Comparison of ENCODE assay signal across 8 cellular contexts in the genomic region with DNA sequence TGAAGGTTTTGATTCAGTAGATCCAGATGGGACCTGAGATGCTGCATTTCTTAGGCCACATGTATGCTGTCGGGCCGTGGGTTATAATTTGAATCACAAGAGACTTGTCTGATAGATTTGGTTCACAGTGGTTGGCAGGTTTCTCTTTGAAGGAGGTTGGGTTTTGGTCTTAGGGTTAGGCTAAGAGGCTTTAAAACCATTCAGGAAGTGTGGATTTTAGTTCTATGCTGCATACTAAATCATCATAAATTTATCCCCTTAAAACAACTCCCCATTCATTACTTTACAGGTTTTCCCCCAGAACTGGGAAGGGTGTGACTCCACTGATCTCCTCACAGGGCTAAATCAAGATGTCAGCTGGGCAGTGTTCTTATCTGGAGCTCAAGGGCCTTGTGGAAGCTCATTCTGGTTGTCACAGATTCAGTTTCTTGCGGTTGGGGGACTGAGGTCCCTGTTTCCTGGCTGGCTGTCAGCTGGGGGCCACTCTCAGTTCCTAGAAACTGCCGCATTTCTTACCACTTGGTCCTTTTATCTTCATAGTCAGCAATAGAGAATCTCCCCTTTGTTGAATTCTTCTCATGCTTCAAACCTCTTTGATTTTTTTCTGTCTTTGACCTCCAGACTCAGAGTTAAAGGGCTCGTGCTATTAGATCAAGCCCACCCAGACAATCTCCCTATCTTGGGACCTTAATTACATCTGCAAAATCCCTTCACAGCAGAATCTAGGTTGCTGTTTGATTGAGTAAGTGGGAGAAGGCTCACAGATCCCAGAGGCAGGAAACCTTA. TPM values are rescaled to one million over a fixed set of nuclear protein-coding genes. Genes with fewer than 3 reads are reported as not detected.
DNase-seq lines count a peak whose midpoint lies in the region; ATAC-seq and TF ChIP-seq lines count a peak whose summit lies in the region.

No MANE protein-coding gene starts in this region.

- H3K9me3 Mint-ChIP-seq in MCF 10A (ENCODE audit: unreplicated experiment) (no peaks in the 10 kb centered on the region), osteocyte (ENCODE audit: unreplicated experiment) (no peaks in the 10 kb centered on the region), progenitor cell of endocrine pancreas (ENCODE audit: low read depth) (no peaks in the 10 kb centered on the region)
- H3K9me3 Mint-ChIP-seq in activated CD8-positive, alpha-beta T cell treated with anti-CD3 and anti-CD28 coated beads for 36 hours = no peaks in the 10 kb centered on the region

- H3K9ac ChIP-seq in mammary epithelial cell (ENCODE audit: insufficient read depth, low read length) = no peak overlapping the region

- H3K79me2 ChIP-seq in mammary epithelial cell (ENCODE audit: insufficient read depth, low read length) = no peaks in the 10 kb centered on the region

- H3K4me1 ChIP-seq in mammary epithelial cell (ENCODE audit: insufficient read depth, low read length) = peaks cover 54% of the 10 kb centered on the region
- no peaks in the 10 kb centered on the region for H3K4me1 ChIP-seq in ovary (ENCODE audit: insufficient read depth)

- H3K27ac ChIP-seq in mammary epithelial cell (ENCODE audit: insufficient read depth, low read depth, low read length) (no peak overlapping the region), ovary (no peak overlapping the region)

- H3K27me3 Mint-ChIP-seq in MCF 10A (ENCODE audit: insufficient read depth, unreplicated experiment) (no peaks in the 10 kb centered on the region), osteocyte (ENCODE audit: unreplicated experiment) (no peaks in the 10 kb centered on the region), progenitor cell of endocrine pancreas (peaks cover 5% of the 10 kb centered on the region)
- no peaks in the 10 kb centered on the region for H3K27me3 Mint-ChIP-seq in activated CD8-positive, alpha-beta T cell treated with anti-CD3 and anti-CD28 coated beads for 36 hours

- no peaks in the 10 kb centered on the region for H4K20me1 ChIP-seq in mammary epithelial cell (ENCODE audit: insufficient read depth, low read length)

- H2AFZ ChIP-seq in mammary epithelial cell (ENCODE audit: low read depth, low read length) = no peak overlapping the region

- DNase-seq in MCF 10A (ENCODE audit: unreplicated experiment) (no peak), mammary epithelial cell (no peak), osteocyte (ENCODE audit: extremely low spot score, unreplicated experiment) (no peak), NCI-H69 (lab: John Stamatoyannopoulos, UW) (no peak), ovary (no peak), progenitor cell of endocrine pancreas (ENCODE audit: low spot score, unreplicated experiment) (no peak)
- DNase-seq in activated CD8-positive, alpha-beta T cell treated with anti-CD3 and anti-CD28 coated beads for 36 hours = peak; percentile 86

- no peaks in the 10 kb centered on the region for H3K9me3 ChIP-seq in mammary epithelial cell (replicated peaks; ENCODE audit: insufficient read depth, low read length)
- H3K9me3 ChIP-seq in ovary = no peaks in the 10 kb centered on the region

- no peak overlapping the region for H3K4me3 ChIP-seq in mammary epithelial cell (replicated peaks in 1 of 3; ENCODE audit: insufficient read depth in 1 of 3, low read depth in 2 of 3, low read length in 3 of 3)
- H3K4me3 ChIP-seq in ovary = no peak overlapping the region

- CTCF ChIA-PET in MCF 10A (lab: Yijun Ruan, JAX) = interaction anchor here (0.9 kb wide), 1 partner anchor 68 kb away, joined by 4 read pairs; no protein-coding TSS in a partner anchor
- CTCF ChIA-PET in mammary epithelial cell (lab: Charles Lee; ENCODE audit: low non-redundant PET) = no interaction called here
- CTCF ChIA-PET in activated CD8-positive, alpha-beta T cell treated with anti-CD3 and anti-CD28 coated beads for 36 hours (lab: Charles Lee) = interaction anchor here (1.2 to 7.9 kb wide), 11 partner anchors 8 to 136 kb away, joined by 3 to 93 read pairs (median 7); partner anchors contain the start of gene PCNX1

- TF ChIP-seq CTCF in MCF 10A (IDR thresholded peaks at IDR 0.05; ENCODE audit: unreplicated experiment) (no peak), mammary epithelial cell (conservative IDR thresholded peaks at IDR 0.05 in 1 of 2, IDR thresholded peaks at IDR 0.05 in 1 of 2; ENCODE audit: extremely low read depth in 1 of 2, insufficient read depth in 1 of 2, low read depth in 1 of 2, low read length in 2 of 2) (no peak), osteocyte (IDR thresholded peaks at IDR 0.05) (no peak), ovary (IDR thresholded peaks at IDR 0.05) (no peak), progenitor cell of endocrine pancreas (IDR thresholded peaks at IDR 0.05; ENCODE audit: unreplicated experiment) (no peak)
- no peak for TF ChIP-seq CTCF in activated CD8-positive, alpha-beta T cell treated with anti-CD3 and anti-CD28 coated beads for 36 hours (IDR thresholded peaks at IDR 0.05)

- dilution Hi-C loops in mammary epithelial cell (cut with HindIII; ENCODE audit: low sequenced_read_pairs) = no loop called here

- ATAC-seq in HG03378 (IDR thresholded peaks at IDR 0.05; ENCODE audit: unreplicated experiment) = peak; percentile 36
- peak; percentile 46 for ATAC-seq in activated CD8-positive, alpha-beta T cell treated with anti-CD3 and anti-CD28 coated beads for 36 hours

- H3K27me3 ChIP-seq in mammary epithelial cell (ENCODE audit: insufficient read depth, low read length) (no peaks in the 10 kb centered on the region), ovary (no peaks in the 10 kb centered on the region)

- no peak for TF ChIP-seq POLR2A in ovary (IDR thresholded peaks at IDR 0.05)

- no peak overlapping the region for H3K4me2 ChIP-seq in mammary epithelial cell (ENCODE audit: insufficient read depth, low read depth, low read length)

- H3K36me3 ChIP-seq in mammary epithelial cell (ENCODE audit: insufficient read depth, low read length) (no peaks in the 10 kb centered on the region), ovary (no peaks in the 10 kb centered on the region)

- no peak for TF ChIP-seq EP300 in ovary (IDR thresholded peaks at IDR 0.05)

- intact Hi-C loops in MCF 10A (cut with micrococcal nuclease) (no loop called here), mammary epithelial cell (cut with micrococcal nuclease) (no loop called here), ovary (cut with DNase I) (no loop called here)
- intact Hi-C loops in activated CD8-positive, alpha-beta T cell treated with anti-CD3 and anti-CD28 coated beads for 36 hours (cut with micrococcal nuclease) = no loop called here

- no peak overlapping the region for H3K4me3 Mint-ChIP-seq in MCF 10A (ENCODE audit: unreplicated experiment)
- peak overlapping the region; percentile 50 for H3K4me3 Mint-ChIP-seq in activated CD8-positive, alpha-beta T cell treated with anti-CD3 and anti-CD28 coated beads for 36 hours
- H3K4me3 Mint-ChIP-seq in osteocyte (ENCODE audit: unreplicated experiment) = no peak overlapping the region
- no peak overlapping the region for H3K4me3 Mint-ChIP-seq in progenitor cell of endocrine pancreas (ENCODE audit: low read depth)

- H3K4me1 Mint-ChIP-seq in MCF 10A (ENCODE audit: insufficient read depth, unreplicated experiment) = peaks cover 32% of the 10 kb centered on the region
- H3K4me1 Mint-ChIP-seq in activated CD8-positive, alpha-beta T cell treated with anti-CD3 and anti-CD28 coated beads for 36 hours (ENCODE audit: low read depth) = peaks cover 76% of the 10 kb centered on the region
- H3K4me1 Mint-ChIP-seq in osteocyte (ENCODE audit: unreplicated experiment) = peaks cover 59% of the 10 kb centered on the region
- peaks cover 1% of the 10 kb centered on the region for H3K4me1 Mint-ChIP-seq in progenitor cell of endocrine pancreas (ENCODE audit: low read depth)

- 84% methylated on average over 5 of the region's 5 CpGs for WGBS in mammary epithelial cell (ENCODE audit: low coverage, missing lambda C conversion rate)
- WGBS in ovary, 3 donors = 70 to 79% (median 71%) methylated on average over 5 of the region's 5 CpGs

- POLR2A ChIA-PET in MCF 10A (lab: Yijun Ruan, JAX) = interaction anchor here (0.6 to 1.5 kb wide), 2 partner anchors 24 to 86 kb away, joined by 3 to 6 read pairs; no protein-coding TSS in a partner anchor
- POLR2A ChIA-PET in activated CD8-positive, alpha-beta T cell treated with anti-CD3 and anti-CD28 coated beads for 36 hours (lab: Charles Lee) = interaction anchor here (0.6 to 9.8 kb wide), 6 partner anchors 10 to 77 kb away, joined by 3 to 163 read pairs (median 4); partner anchors contain the start of genes MAP3K9 and PCNX1

- H3K36me3 Mint-ChIP-seq in MCF 10A (ENCODE audit: insufficient read depth, unreplicated experiment) = peaks cover 6% of the 10 kb centered on the region
- no peaks in the 10 kb centered on the region for H3K36me3 Mint-ChIP-seq in activated CD8-positive, alpha-beta T cell treated with anti-CD3 and anti-CD28 coated beads for 36 hours (ENCODE audit: low read depth)
- no peaks in the 10 kb centered on the region for H3K36me3 Mint-ChIP-seq in osteocyte (ENCODE audit: unreplicated experiment)
- no peaks in the 10 kb centered on the region for H3K36me3 Mint-ChIP-seq in progenitor cell of endocrine pancreas (ENCODE audit: insufficient read depth)

- peak overlapping the region; percentile 0 for H3K27ac Mint-ChIP-seq in MCF 10A (ENCODE audit: low read depth, unreplicated experiment)
- H3K27ac Mint-ChIP-seq in activated CD8-positive, alpha-beta T cell treated with anti-CD3 and anti-CD28 coated beads for 36 hours = peak overlapping the region; percentile 85
- H3K27ac Mint-ChIP-seq in osteocyte (ENCODE audit: unreplicated experiment) = peak overlapping the region; percentile 85
- H3K27ac Mint-ChIP-seq in progenitor cell of endocrine pancreas = no peak overlapping the region

- in situ Hi-C loops in mammary epithelial cell (cut with MboI; ENCODE audit: low sequenced_read_pairs in 2 of 2) = no loop called here

- BruUV-seq in MCF 10A (replicated peaks; lab: Mats Ljungman, UMichigan) (no TSS peak), mammary epithelial cell (replicated peaks; lab: Mats Ljungman, UMichigan) (no TSS peak)

RNA-seq across cellular contexts. Expression of gene PCNX1, which starts 20.6 kb away (rescaled TPM):
- 48.7 and 55.6 TPM in 2 replicates for total RNA-seq in MCF 10A (2022)
- total RNA-seq in mammary epithelial cell = 100 to 1,000 TPM in 1 of 2 donors, 10 to 100 TPM in 1; 67.9 to 112 TPM
- 33.9 TPM for polyA plus RNA-seq in mammary epithelial cell
- polyA minus RNA-seq in mammary epithelial cell = 147 TPM
- total RNA-seq in activated CD8-positive, alpha-beta T cell treated with anti-CD3 and anti-CD28 coated beads for 36 hours = 10 to 100 TPM; 32.7 to 42.6 TPM
- 72.2 and 83.9 TPM in 2 replicates for total RNA-seq in osteocyte
- 100 to 1,000 TPM in 1 of 7 donors, 10 to 100 TPM in 6; 49.5 to 101 (median 74.3) TPM for total RNA-seq in ovary
- polyA plus RNA-seq in ovary = 10 to 100 TPM; 13.3 to 31.6 TPM
- total RNA-seq in progenitor cell of endocrine pancreas = 56.4 and 65.8 TPM in 2 replicates
